ENCODE assay signal across 1 cellular context in genomic region chr3:101938262-101938847, GRCh38.
TF ChIP-seq lines count a peak whose summit lies in the region.

No MANE protein-coding gene starts in this region.

TF ChIP-seq in K562, 482 proteins besides CTCF, POLR2A, EP300 and RAD21 (continued from another document and continues in another):
- TF ChIP-seq, protein P1, sequence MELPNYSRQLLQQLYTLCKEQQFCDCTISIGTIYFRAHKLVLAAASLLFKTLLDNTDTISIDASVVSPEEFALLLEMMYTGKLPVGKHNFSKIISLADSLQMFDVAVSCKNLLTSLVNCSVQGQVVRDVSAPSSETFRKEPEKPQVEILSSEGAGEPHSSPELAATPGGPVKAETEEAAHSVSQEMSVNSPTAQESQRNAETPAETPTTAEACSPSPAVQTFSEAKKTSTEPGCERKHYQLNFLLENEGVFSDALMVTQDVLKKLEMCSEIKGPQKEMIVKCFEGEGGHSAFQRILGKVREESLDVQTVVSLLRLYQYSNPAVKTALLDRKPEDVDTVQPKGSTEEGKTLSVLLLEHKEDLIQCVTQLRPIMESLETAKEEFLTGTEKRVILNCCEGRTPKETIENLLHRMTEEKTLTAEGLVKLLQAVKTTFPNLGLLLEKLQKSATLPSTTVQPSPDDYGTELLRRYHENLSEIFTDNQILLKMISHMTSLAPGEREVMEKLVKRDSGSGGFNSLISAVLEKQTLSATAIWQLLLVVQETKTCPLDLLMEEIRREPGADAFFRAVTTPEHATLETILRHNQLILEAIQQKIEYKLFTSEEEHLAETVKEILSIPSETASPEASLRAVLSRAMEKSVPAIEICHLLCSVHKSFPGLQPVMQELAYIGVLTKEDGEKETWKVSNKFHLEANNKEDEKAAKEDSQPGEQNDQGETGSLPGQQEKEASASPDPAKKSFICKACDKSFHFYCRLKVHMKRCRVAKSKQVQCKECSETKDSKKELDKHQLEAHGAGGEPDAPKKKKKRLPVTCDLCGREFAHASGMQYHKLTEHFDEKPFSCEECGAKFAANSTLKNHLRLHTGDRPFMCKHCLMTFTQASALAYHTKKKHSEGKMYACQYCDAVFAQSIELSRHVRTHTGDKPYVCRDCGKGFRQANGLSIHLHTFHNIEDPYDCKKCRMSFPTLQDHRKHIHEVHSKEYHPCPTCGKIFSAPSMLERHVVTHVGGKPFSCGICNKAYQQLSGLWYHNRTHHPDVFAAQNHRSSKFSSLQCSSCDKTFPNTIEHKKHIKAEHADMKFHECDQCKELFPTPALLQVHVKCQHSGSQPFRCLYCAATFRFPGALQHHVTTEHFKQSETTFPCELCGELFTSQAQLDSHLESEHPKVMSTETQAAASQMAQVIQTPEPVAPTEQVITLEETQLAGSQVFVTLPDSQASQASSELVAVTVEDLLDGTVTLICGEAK (IDR thresholded peaks at IDR 0.05): peak; percentile 26; the same call in 1 of the 2 replicates
- TF ChIP-seq, protein P1 (CRISPR knock-in tag; IDR thresholded peaks at IDR 0.05): no peak
- TF ChIP-seq, protein P2, sequence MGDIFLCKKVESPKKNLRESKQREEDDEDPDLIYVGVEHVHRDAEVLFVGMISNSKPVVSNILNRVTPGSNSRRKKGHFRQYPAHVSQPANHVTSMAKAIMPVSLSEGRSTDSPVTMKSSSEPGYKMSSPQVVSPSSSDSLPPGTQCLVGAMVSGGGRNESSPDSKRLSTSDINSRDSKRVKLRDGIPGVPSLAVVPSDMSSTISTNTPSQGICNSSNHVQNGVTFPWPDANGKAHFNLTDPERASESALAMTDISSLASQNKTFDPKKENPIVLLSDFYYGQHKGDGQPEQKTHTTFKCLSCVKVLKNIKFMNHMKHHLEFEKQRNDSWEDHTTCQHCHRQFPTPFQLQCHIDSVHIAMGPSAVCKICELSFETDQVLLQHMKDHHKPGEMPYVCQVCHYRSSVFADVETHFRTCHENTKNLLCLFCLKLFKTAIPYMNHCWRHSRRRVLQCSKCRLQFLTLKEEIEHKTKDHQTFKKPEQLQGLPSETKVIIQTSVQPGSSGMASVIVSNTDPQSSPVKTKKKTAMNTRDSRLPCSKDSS (IDR thresholded peaks at IDR 0.05; ENCODE audit: low read depth, partially characterized antibody): no peak
- no peak for TF ChIP-seq E2F6 (IDR thresholded peaks at IDR 0.05; ENCODE audit: borderline replicate concordance in 1 of 2, extremely low read depth in 1 of 2, insufficient read depth in 1 of 2, insufficient read length in 1 of 2, low read depth in 1 of 2, low read length in 1 of 2, poor library complexity in 1 of 2, severe bottlenecking in 1 of 2)
- no peak for TF ChIP-seq E4F1 (CRISPR knock-in tag; IDR thresholded peaks at IDR 0.05; ENCODE audit: borderline replicate concordance)
- no peak for TF ChIP-seq RFX5 (IDR thresholded peaks at IDR 0.05; ENCODE audit: low read depth, low read length)
- TF ChIP-seq ATF7 (IDR thresholded peaks at IDR 0.05): no peak; the same call in 1 of the 2 replicates
- TF ChIP-seq, protein P3, sequence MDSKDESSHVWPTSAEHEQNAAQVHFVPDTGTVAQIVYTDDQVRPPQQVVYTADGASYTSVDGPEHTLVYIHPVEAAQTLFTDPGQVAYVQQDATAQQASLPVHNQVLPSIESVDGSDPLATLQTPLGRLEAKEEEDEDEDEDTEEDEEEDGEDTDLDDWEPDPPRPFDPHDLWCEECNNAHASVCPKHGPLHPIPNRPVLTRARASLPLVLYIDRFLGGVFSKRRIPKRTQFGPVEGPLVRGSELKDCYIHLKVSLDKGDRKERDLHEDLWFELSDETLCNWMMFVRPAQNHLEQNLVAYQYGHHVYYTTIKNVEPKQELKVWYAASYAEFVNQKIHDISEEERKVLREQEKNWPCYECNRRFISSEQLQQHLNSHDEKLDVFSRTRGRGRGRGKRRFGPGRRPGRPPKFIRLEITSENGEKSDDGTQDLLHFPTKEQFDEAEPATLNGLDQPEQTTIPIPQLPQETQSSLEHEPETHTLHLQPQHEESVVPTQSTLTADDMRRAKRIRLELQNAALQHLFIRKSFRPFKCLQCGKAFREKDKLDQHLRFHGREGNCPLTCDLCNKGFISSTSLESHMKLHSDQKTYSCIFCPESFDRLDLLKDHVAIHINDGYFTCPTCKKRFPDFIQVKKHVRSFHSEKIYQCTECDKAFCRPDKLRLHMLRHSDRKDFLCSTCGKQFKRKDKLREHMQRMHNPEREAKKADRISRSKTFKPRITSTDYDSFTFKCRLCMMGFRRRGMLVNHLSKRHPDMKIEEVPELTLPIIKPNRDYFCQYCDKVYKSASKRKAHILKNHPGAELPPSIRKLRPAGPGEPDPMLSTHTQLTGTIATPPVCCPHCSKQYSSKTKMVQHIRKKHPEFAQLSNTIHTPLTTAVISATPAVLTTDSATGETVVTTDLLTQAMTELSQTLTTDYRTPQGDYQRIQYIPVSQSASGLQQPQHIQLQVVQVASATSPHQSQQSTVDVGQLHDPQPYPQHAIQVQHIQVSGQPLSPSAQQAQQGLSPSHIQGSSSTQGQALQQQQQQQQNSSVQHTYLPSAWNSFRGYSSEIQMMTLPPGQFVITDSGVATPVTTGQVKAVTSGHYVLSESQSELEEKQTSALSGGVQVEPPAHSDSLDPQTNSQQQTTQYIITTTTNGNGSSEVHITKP (IDR thresholded peaks at IDR 0.05; ENCODE audit: partially characterized antibody): peak; percentile 44
- no peak for TF ChIP-seq SP2 (IDR thresholded peaks at IDR 0.05; ENCODE audit: extremely low read depth, low read depth, low read length, poor library complexity, severe bottlenecking)
- TF ChIP-seq XRCC3 (IDR thresholded peaks at IDR 0.05): no peak
- TF ChIP-seq FOSL1 (tag; conservative IDR thresholded peaks at IDR 0.05): no peak
- TF ChIP-seq TOE1 (IDR thresholded peaks at IDR 0.05; ENCODE audit: borderline replicate concordance): no peak
- TF ChIP-seq TOE1 (CRISPR knock-in tag; IDR thresholded peaks at IDR 0.05; ENCODE audit: borderline replicate concordance, low read depth): no peak
- TF ChIP-seq, protein P4, sequence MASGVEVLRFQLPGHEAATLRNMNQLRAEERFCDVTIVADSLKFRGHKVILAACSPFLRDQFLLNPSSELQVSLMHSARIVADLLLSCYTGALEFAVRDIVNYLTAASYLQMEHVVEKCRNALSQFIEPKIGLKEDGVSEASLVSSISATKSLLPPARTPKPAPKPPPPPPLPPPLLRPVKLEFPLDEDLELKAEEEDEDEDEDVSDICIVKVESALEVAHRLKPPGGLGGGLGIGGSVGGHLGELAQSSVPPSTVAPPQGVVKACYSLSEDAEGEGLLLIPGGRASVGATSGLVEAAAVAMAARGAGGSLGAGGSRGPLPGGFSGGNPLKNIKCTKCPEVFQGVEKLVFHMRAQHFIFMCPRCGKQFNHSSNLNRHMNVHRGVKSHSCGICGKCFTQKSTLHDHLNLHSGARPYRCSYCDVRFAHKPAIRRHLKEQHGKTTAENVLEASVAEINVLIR (CRISPR knock-in tag; IDR thresholded peaks at IDR 0.05): no peak
- no peak for TF ChIP-seq ZNF3 (CRISPR knock-in tag; IDR thresholded peaks at IDR 0.05)
- TF ChIP-seq RHOXF2B (CRISPR knock-in tag; conservative IDR thresholded peaks at IDR 0.05): no peak
- TF ChIP-seq TSC22D4 (tag; IDR thresholded peaks at IDR 0.05): no peak
- no peak for TF ChIP-seq TGIF2 (CRISPR knock-in tag; IDR thresholded peaks at IDR 0.05)
- no peak for TF ChIP-seq FOXJ2 (tag; IDR thresholded peaks at IDR 0.05)
- TF ChIP-seq HDAC3 (IDR thresholded peaks at IDR 0.05; ENCODE audit: borderline replicate concordance, partially characterized antibody): no peak
- TF ChIP-seq XRCC5 (IDR thresholded peaks at IDR 0.05; ENCODE audit: low read depth, low read length): no peak
- no peak for TF ChIP-seq CREB3 (tag; conservative IDR thresholded peaks at IDR 0.05; ENCODE audit: low read depth)
- TF ChIP-seq SMAD3 (CRISPR knock-in tag; conservative IDR thresholded peaks at IDR 0.05): no peak
- no peak for TF ChIP-seq ZNF449 (CRISPR knock-in tag; IDR thresholded peaks at IDR 0.05)
